ENCODE assay signal across 13 cellular contexts in the genomic region with DNA sequence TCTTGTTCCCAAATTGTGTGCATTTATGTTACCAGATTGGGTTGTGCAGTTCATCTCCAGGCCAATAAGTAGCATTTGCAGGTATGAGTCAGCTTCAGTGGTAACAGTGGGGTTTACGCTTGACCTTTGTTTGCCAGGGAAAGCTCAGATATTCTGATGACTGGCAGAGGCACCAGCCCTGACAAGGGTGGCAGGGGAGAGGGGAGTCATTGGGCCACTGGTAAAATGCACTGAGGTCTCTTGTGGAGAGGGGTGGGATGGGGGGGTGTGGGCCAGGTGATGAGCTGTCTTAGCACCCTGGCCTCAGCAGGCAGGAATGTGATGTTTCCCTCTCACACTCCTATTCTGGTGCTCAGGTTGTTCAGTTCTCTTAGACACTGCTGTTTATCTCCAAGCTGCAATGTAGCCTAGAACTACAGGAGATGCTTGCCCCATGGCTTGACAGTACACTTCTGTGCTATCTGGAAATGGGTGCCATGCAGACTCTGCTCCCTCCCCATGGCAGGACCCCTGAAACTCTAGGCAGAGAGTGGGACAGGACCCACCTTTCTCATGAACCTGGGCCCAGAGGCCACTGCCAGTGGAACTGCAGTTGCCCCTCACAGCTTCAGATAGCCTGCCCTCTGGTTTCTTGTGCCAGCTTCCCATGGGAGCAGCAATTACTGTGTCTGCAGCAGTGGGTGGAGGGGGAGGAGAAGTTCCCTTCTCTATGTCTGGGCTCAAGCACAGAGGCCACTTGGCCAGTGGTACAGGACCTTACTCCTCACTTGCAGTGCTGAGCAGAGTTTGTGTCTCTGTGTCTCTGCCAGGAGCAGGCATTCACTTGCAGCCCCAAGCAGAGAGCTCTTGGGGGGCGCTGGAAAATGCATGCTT.
A peak's percentile ranks its signal among the peaks of the same experiment; 100 is the strongest.
DNase-seq lines count a peak whose midpoint lies in the region; ATAC-seq and TF ChIP-seq lines count a peak whose summit lies in the region.
"Had no signal": no experiment of that assay in that cellular context is flagged by ENCODE, and none has a peak within 500 bp of the region (broad histone marks: within the 10 kb centered on the region; RNA-seq: fewer than 3 reads in every experiment).

No MANE protein-coding gene starts in this region.

- peak; percentile 6 for DNase-seq in AG20443 (ENCODE audit: low spot score)
- DNase-seq in RWPE1 (ENCODE audit: low spot score), result peak; percentile 18
- DNase-seq in glomerular visceral epithelial cell (ENCODE audit: extremely low spot score), result peak; percentile 50
- DNase-seq in NCI-H1105 treated with DMSO at 0.1 percent for 48 hours (lab: John Stamatoyannopoulos, UW), result no peak
- DNase-seq in pons (ENCODE audit: low spot score), result no peak
- no peak for DNase-seq in NCI-H146 (lab: John Stamatoyannopoulos, UW)
- DNase-seq: activated CD4-positive, CD25-positive, alpha-beta regulatory T cell treated with anti-CD3 and anti-CD28 coated beads, Interleukin-2, amount 50 U/mL, for 72 hours; GDM1; GOT3; NCI-H2171 had no signal

- H3K27ac ChIP-seq in RWPE1, result no peak overlapping the region
- H3K27ac ChIP-seq: epithelial cell of prostate had no signal

- ATAC-seq in GM18505 (IDR thresholded peaks at IDR 0.05; ENCODE audit: unreplicated experiment) (peak; percentile 45), HG02840 (IDR thresholded peaks at IDR 0.05; ENCODE audit: low FRiP score, unreplicated experiment) (no peak)

- POLR2A ChIA-PET in RWPE1 (lab: Yijun Ruan, JAX; ENCODE audit: low non-redundant PET), result no interaction called here

- CTCF ChIA-PET in RWPE1 (lab: Yijun Ruan, JAX), result interaction anchor here (0.7 kb wide), 1 partner anchor 170 kb away, joined by 4 read pairs; no protein-coding TSS in a partner anchor

- TF ChIP-seq CTCF in RWPE1 (conservative IDR thresholded peaks at IDR 0.05; ENCODE audit: low read depth), result no peak

- TF ChIP-seq POLR2A in GM18505 (IDR thresholded peaks at IDR 0.05; ENCODE audit: borderline replicate concordance, extremely low read depth, insufficient read depth, insufficient read length), result no peak

Comparison
In these comparisons a context has a peak if more than half of its experiments do, and no peak if none do; other contexts are left out.
1. DNase-seq: peak in AG20443 (single experiment), RWPE1 (single experiment) and glomerular visceral epithelial cell (single experiment); none in NCI-H1105 treated with DMSO at 0.1 percent for 48 hours (single experiment), pons (single experiment) and NCI-H146 (single experiment).